12 cellular contexts compared by ENCODE assay signal in genomic region chr9:20209421-20210340, GRCh38.
DNase-seq lines count a peak whose midpoint lies in the region; ATAC-seq and TF ChIP-seq lines count a peak whose summit lies in the region.
"Had no signal": no experiment of that assay in that cellular context is flagged by ENCODE, and none has a peak within 500 bp of the region (broad histone marks: within the 10 kb centered on the region; RNA-seq: fewer than 3 reads in every experiment).

No MANE protein-coding gene starts in this region.

- ATAC-seq in T-cell (replicated peaks in 1 of 4) = peak; percentile 74 to 86 (median 74)
- peak; percentile 88 for ATAC-seq in activated T-helper 17 cell treated with anti-CD3 and anti-CD28 coated beads, Interleukin-2, amount 50 U/mL, for 72 hours (replicated peaks)
- no peak for ATAC-seq in HG02840 (IDR thresholded peaks at IDR 0.05; ENCODE audit: low FRiP score, unreplicated experiment)
- ATAC-seq in heart right ventricle = no peak
- ATAC-seq: Panc1 had no signal

- POLR2A ChIA-PET in CD8-positive, alpha-beta memory T cell (lab: Charles Lee) = interaction anchor here (0.9 kb wide), 1 partner anchor 9 kb away, joined by 3 read pairs; no protein-coding TSS in a partner anchor
- POLR2A ChIA-PET in T-cell (lab: Charles Lee) = interaction anchor here (0.6 to 0.8 kb wide), 3 partner anchors 12 to 493 kb away, joined by 3 to 8 read pairs (median 4); no protein-coding TSS in a partner anchor

- H3K4me1 Mint-ChIP-seq in CD8-positive, alpha-beta memory T cell = peaks cover 29 to 34% (median 30%) of the 10 kb centered on the region in 3 donors
- peaks cover 34 to 51% (median 37%) of the 10 kb centered on the region in 3 donors for H3K4me1 Mint-ChIP-seq in T-cell
- H3K4me1 Mint-ChIP-seq in activated T-helper 17 cell treated with anti-CD3 and anti-CD28 coated beads, Interleukin-2, amount 50 U/mL, for 72 hours = peaks cover 17% of the 10 kb centered on the region

- no peaks in the 10 kb centered on the region for H3K36me3 ChIP-seq in CD8-positive, alpha-beta memory T cell (ENCODE audit: insufficient read depth, low read length)
- no peaks in the 10 kb centered on the region for H3K36me3 ChIP-seq in heart right ventricle

- H3K9me3 Mint-ChIP-seq in CD8-positive, alpha-beta memory T cell = no peaks in the 10 kb centered on the region
- H3K9me3 Mint-ChIP-seq in T-cell = no peaks in the 10 kb centered on the region
- H3K9me3 Mint-ChIP-seq in activated T-helper 17 cell treated with anti-CD3 and anti-CD28 coated beads, Interleukin-2, amount 50 U/mL, for 72 hours = no peaks in the 10 kb centered on the region

- H3K27me3 ChIP-seq in CD8-positive, alpha-beta memory T cell (ENCODE audit: insufficient read depth, low read length, poor library complexity, severe bottlenecking) = no peaks in the 10 kb centered on the region
- H3K27me3 ChIP-seq in heart right ventricle = no peaks in the 10 kb centered on the region

- no peak overlapping the region for H3K27ac ChIP-seq in CD8-positive, alpha-beta memory T cell (ENCODE audit: low read depth, low read length)
- H3K27ac ChIP-seq in heart right ventricle = no peak overlapping the region

- H3K4me1 ChIP-seq in CD8-positive, alpha-beta memory T cell (ENCODE audit: insufficient read depth, low read length) = peaks cover 33% of the 10 kb centered on the region
- H3K4me1 ChIP-seq in heart right ventricle = no peaks in the 10 kb centered on the region

- no peak for TF ChIP-seq CTCF in heart right ventricle (IDR thresholded peaks at IDR 0.05)

- no peaks in the 10 kb centered on the region for H3K36me3 Mint-ChIP-seq in CD8-positive, alpha-beta memory T cell
- H3K36me3 Mint-ChIP-seq in T-cell = no peaks in the 10 kb centered on the region
- H3K36me3 Mint-ChIP-seq in activated T-helper 17 cell treated with anti-CD3 and anti-CD28 coated beads, Interleukin-2, amount 50 U/mL, for 72 hours (ENCODE audit: low read depth) = no peaks in the 10 kb centered on the region

- H3K27ac Mint-ChIP-seq in CD8-positive, alpha-beta memory T cell = peak overlapping the region; percentile 5 to 79 (median 56)
- peak overlapping the region; percentile 87 to 90 for H3K27ac Mint-ChIP-seq in T-cell
- peak overlapping the region; percentile 74 for H3K27ac Mint-ChIP-seq in activated T-helper 17 cell treated with anti-CD3 and anti-CD28 coated beads, Interleukin-2, amount 50 U/mL, for 72 hours

- peak overlapping the region; percentile 5 to 77 (median 60) for H3K4me3 Mint-ChIP-seq in CD8-positive, alpha-beta memory T cell
- peak overlapping the region; percentile 46 to 72 (median 53) for H3K4me3 Mint-ChIP-seq in T-cell
- peak overlapping the region; percentile 18 for H3K4me3 Mint-ChIP-seq in activated T-helper 17 cell treated with anti-CD3 and anti-CD28 coated beads, Interleukin-2, amount 50 U/mL, for 72 hours

- H3K4me3 ChIP-seq in CD8-positive, alpha-beta memory T cell (ENCODE audit: low read length) = no peak overlapping the region
- H3K4me3 ChIP-seq in heart right ventricle = no peak overlapping the region

- WGBS in heart right ventricle, 2 donors = 69 to 73% methylated on average over 7 of the region's 7 CpGs

- peak in 4 of 5 donors; percentile 2 to 81 (median 50) for DNase-seq in CD8-positive, alpha-beta memory T cell
- DNase-seq in T-cell = peak in 30 of 34 experiments; percentile 2 to 55 (median 30)
- peak; percentile 77 for DNase-seq in stimulated activated CD4-positive, alpha-beta T cell treated with anti-CD3 and anti-CD28 coated beads, Interleukin-1b, Interleukin-23, amount 100 ng/mL, for 48 hours
- DNase-seq in epidermal melanocyte (ENCODE audit: insufficient read length, low spot score) = no peak
- DNase-seq in heart right ventricle = no peak
- DNase-seq in 8988T = no peak
- DNase-seq: islet precursor cell, occipital lobe, substantia nigra had no signal

- CTCF ChIA-PET in CD8-positive, alpha-beta memory T cell (lab: Charles Lee) = no interaction called here
- CTCF ChIA-PET in T-cell (lab: Charles Lee) = interaction anchor here (0.6 to 0.7 kb wide), 3 partner anchors 168 to 615 kb away, joined by 3 to 5 read pairs (median 3); partner anchors contain the start of gene MLLT3 (in 1 of the 2)

- H3K27me3 Mint-ChIP-seq in CD8-positive, alpha-beta memory T cell = no peaks in the 10 kb centered on the region
- no peaks in the 10 kb centered on the region for H3K27me3 Mint-ChIP-seq in T-cell
- H3K27me3 Mint-ChIP-seq in activated T-helper 17 cell treated with anti-CD3 and anti-CD28 coated beads, Interleukin-2, amount 50 U/mL, for 72 hours = no peaks in the 10 kb centered on the region

- intact Hi-C loops in heart right ventricle (cut with DNase I) = no loop called here

- no peaks in the 10 kb centered on the region for H3K9me3 ChIP-seq in CD8-positive, alpha-beta memory T cell (ENCODE audit: low read length)
- H3K9me3 ChIP-seq in heart right ventricle = peaks cover 0 to under 1% (median 0%) of the 10 kb centered on the region in 11 donors

Comparison
In these comparisons a context has a peak if more than half of its experiments do, and no peak if none do; other contexts are left out.
1. DNase-seq: peak in CD8-positive, alpha-beta memory T cell (4 of 5), T-cell (30 of 34) and stimulated activated CD4-positive, alpha-beta T cell treated with anti-CD3 and anti-CD28 coated beads, Interleukin-1b, Interleukin-23, amount 100 ng/mL, for 48 hours (single experiment); none in epidermal melanocyte (single experiment), heart right ventricle (0 of 2) and 8988T (single experiment).
2. ATAC-seq: peak in T-cell (4 of 4) and activated T-helper 17 cell treated with anti-CD3 and anti-CD28 coated beads, Interleukin-2, amount 50 U/mL, for 72 hours (single experiment); none in HG02840 (single experiment) and heart right ventricle (0 of 8).
3. Peak in every context shown above with its lines, with median percentiles within 50 percentile points of each other: H3K27ac Mint-ChIP-seq and H3K4me3 Mint-ChIP-seq.